ENCODE assay signal across 8 cellular contexts in genomic region chr13:49791753-49792549, GRCh38. TPM values are rescaled to one million over a fixed set of nuclear protein-coding genes. Genes with fewer than 3 reads are reported as not detected.
DNase-seq lines count a peak whose midpoint lies in the region; ATAC-seq and TF ChIP-seq lines count a peak whose summit lies in the region.

No MANE protein-coding gene starts in this region.

- peaks cover 9% of the 10 kb centered on the region for H3K4me1 ChIP-seq in KMS-11 (ENCODE audit: low read depth, poor library complexity, severe bottlenecking)

- no peaks in the 10 kb centered on the region for H4K20me1 ChIP-seq in KMS-11 (ENCODE audit: insufficient read depth)

- DNase-seq in ELR (ENCODE audit: low read depth) (peak; percentile 64), caudate nucleus (lab: John Stamatoyannopoulos, UW) (peak in 42 of 61 donors; percentile 2 to 70 (median 45)), kidney epithelial cell (ENCODE audit: low read depth) (no peak)
- peak; percentile 17 to 37 (median 32) for DNase-seq in activated CD4-positive, CD25-positive, alpha-beta regulatory T cell (lab: John Stamatoyannopoulos, UW)
- peak; percentile 25 to 52 for DNase-seq in stimulated activated CD4-positive, alpha-beta T cell treated with anti-CD3 and anti-CD28 coated beads, Interleukin-1b, Interleukin-23, amount 100 ng/mL, for 4 hours (ENCODE audit: low read depth in 2 of 2)

- H3K79me2 ChIP-seq in KMS-11 (ENCODE audit: insufficient read depth, low read depth) = peaks cover 40% of the 10 kb centered on the region

- ATAC-seq in GM21529 (IDR thresholded peaks at IDR 0.05; ENCODE audit: unreplicated experiment) (peak; percentile 17), HG03378 (IDR thresholded peaks at IDR 0.05; ENCODE audit: unreplicated experiment) (no peak)

- no peak overlapping the region for H3K4me3 ChIP-seq in KMS-11 (IDR thresholded peaks at IDR 0.05; ENCODE audit: insufficient read depth, low read depth, low read length)
- peak overlapping the region; percentile 78 for H3K4me3 ChIP-seq in kidney epithelial cell (ENCODE audit: low read depth, low read length)

- H3K27ac ChIP-seq in KMS-11 = peak overlapping the region; percentile 79
- peak overlapping the region; percentile 83 for H3K27ac ChIP-seq in caudate nucleus (ENCODE audit: low read depth, low read length)

- H3K36me3 ChIP-seq in KMS-11 (ENCODE audit: insufficient read depth) (no peaks in the 10 kb centered on the region), kidney epithelial cell (ENCODE audit: control insufficient read depth, insufficient read depth, low read length) (no peaks in the 10 kb centered on the region)

- peak overlapping the region; percentile 86 for H3K9ac ChIP-seq in KMS-11

- H3K27me3 ChIP-seq in KMS-11 (ENCODE audit: insufficient read depth, low read depth) (no peaks in the 10 kb centered on the region), kidney epithelial cell (ENCODE audit: control insufficient read depth, insufficient read depth, low read length) (no peaks in the 10 kb centered on the region)

- TF ChIP-seq CTCF in KMS-11 (conservative IDR thresholded peaks at IDR 0.05; ENCODE audit: low read depth, low read length) = no peak
- no peak for TF ChIP-seq CTCF in kidney epithelial cell (IDR thresholded peaks at IDR 0.05; ENCODE audit: insufficient read depth, low read length, poor library complexity, severe bottlenecking)

- H3K4me2 ChIP-seq in KMS-11 = peak overlapping the region; percentile 64

- H2AFZ ChIP-seq in KMS-11 (ENCODE audit: low read depth) = peak overlapping the region; percentile 11

RNA-seq across cellular contexts. Expression of gene KPNA3, which starts 0.5 kb away (rescaled TPM):
- 32.0 and 32.2 TPM in 2 replicates for total RNA-seq in kidney epithelial cell
